In genomic region chr18:9855686-9856085, GRCh38 we compare ENCODE assay signal across 17 cellular contexts. TPM values are rescaled to one million over a fixed set of nuclear protein-coding genes. Genes with fewer than 3 reads are reported as not detected.
DNase-seq lines count a peak whose midpoint lies in the region; ATAC-seq, FAIRE-seq and TF ChIP-seq lines count a peak whose summit lies in the region.
"Had no signal": no experiment of that assay in that cellular context is flagged by ENCODE, and none has a peak within 500 bp of the region (broad histone marks: within the 10 kb centered on the region; RNA-seq: fewer than 3 reads in every experiment).

No MANE protein-coding gene starts in this region.

- peak overlapping the region; percentile 67 to 81 for H3K27ac ChIP-seq in kidney (ENCODE audit: low read depth in 2 of 2, low read length in 2 of 2)
- H3K27ac ChIP-seq in sigmoid colon = peak overlapping the region; percentile 78 to 89 (median 86)
- H3K27ac ChIP-seq in vagina = peak overlapping the region; percentile 63

- H3K36me3 ChIP-seq in kidney (ENCODE audit: control insufficient read depth in 1 of 2, insufficient read depth in 2 of 2, low read length in 2 of 2) (no peaks in the 10 kb centered on the region), sigmoid colon (peaks cover 0 to 15% (median 0%) of the 10 kb centered on the region in 4 donors), vagina (no peaks in the 10 kb centered on the region)
- H3K36me3 ChIP-seq: MG63 had no signal

- H3K27me3 ChIP-seq in sigmoid colon = no peaks in the 10 kb centered on the region
- no peaks in the 10 kb centered on the region for H3K27me3 ChIP-seq in vagina
- H3K27me3 ChIP-seq: MG63 had no signal

- intact Hi-C loops in kidney (cut with DNase I) (no loop called here), sigmoid colon (cut with DNase I) (loop anchor here (2.0 kb wide), 4 partner anchors 31 to 147 kb away; partner anchors contain the start of genes RAB31 and VAPA), vagina (cut with DNase I) (no loop called here), left ventricle myocardium superior (cut with micrococcal nuclease) (no loop called here)

- WGBS in sigmoid colon, 2 donors = 90 to 95% methylated on average over 8 of the region's 8 CpGs

- peak in 2 of 4 donors; percentile 1 to 15 for TF ChIP-seq EP300 in sigmoid colon (IDR thresholded peaks at IDR 0.05)

- H3K4me1 ChIP-seq in kidney (ENCODE audit: control insufficient read depth in 1 of 2, insufficient read depth in 1 of 2, low read depth in 1 of 2, low read length in 2 of 2) = peaks cover 9% of the 10 kb centered on the region in 2 donors
- peaks cover 0 to 38% (median 30%) of the 10 kb centered on the region in 4 donors for H3K4me1 ChIP-seq in sigmoid colon
- H3K4me1 ChIP-seq in vagina = peaks cover 29% of the 10 kb centered on the region

- no peak overlapping the region for H3K4me3 ChIP-seq in astrocyte of the cerebellum (ENCODE audit: low read depth, low read length)
- H3K4me3 ChIP-seq in kidney (ENCODE audit: low read length in 2 of 2) = no peak overlapping the region
- H3K4me3 ChIP-seq in sigmoid colon = peak overlapping the region in 2 of 4 donors; percentile 5 to 20
- H3K4me3 ChIP-seq in vagina = no peak overlapping the region
- H3K4me3 ChIP-seq: MG63 had no signal

- ATAC-seq in left ventricle myocardium superior (no peak), omental fat pad (ENCODE audit: low FRiP score) (no peak)
- ATAC-seq: activated T-cell treated with anti-CD3 and anti-CD28 coated beads, Interleukin-2, amount 50 U/mL, for 72 hours had no signal

- H3K9me3 ChIP-seq in kidney (ENCODE audit: control insufficient read depth in 1 of 2, low read length in 2 of 2) = no peaks in the 10 kb centered on the region
- no peaks in the 10 kb centered on the region for H3K9me3 ChIP-seq in sigmoid colon
- H3K9me3 ChIP-seq in vagina = no peaks in the 10 kb centered on the region

- TF ChIP-seq CTCF in astrocyte of the cerebellum (IDR thresholded peaks at IDR 0.05; ENCODE audit: low read depth, low read length, missing control alignments) = no peak
- no peak for TF ChIP-seq CTCF in kidney (IDR thresholded peaks at IDR 0.05; ENCODE audit: borderline replicate concordance, extremely low read depth, insufficient read depth)
- no peak for TF ChIP-seq CTCF in sigmoid colon (IDR thresholded peaks at IDR 0.05)
- TF ChIP-seq CTCF in vagina (IDR thresholded peaks at IDR 0.05) = no peak
- no peak for TF ChIP-seq CTCF in omental fat pad (IDR thresholded peaks at IDR 0.05)

- H3K9ac ChIP-seq in kidney (ENCODE audit: low read length in 2 of 2) = peak overlapping the region in 1 of 2 donors; percentile 36

- no peak for FAIRE-seq in kidney (lab: Jason Lieb, UNC)
- FAIRE-seq: frontal cortex, islet of Langerhans had no signal

- TF ChIP-seq POLR2A in sigmoid colon (IDR thresholded peaks at IDR 0.05) = no peak
- no peak for TF ChIP-seq POLR2A in vagina (IDR thresholded peaks at IDR 0.05)

- DNase-seq in astrocyte of the cerebellum (ENCODE audit: low read depth) (peak; percentile 69), kidney (no peak), sigmoid colon (peak; percentile 84), vagina (ENCODE audit: extremely low spot score in 2 of 2) (no peak), left ventricle myocardium superior (no peak), pons (ENCODE audit: low spot score) (no peak), omental fat pad (ENCODE audit: low spot score) (no peak)
- DNase-seq: activated CD4-positive, alpha-beta T cell treated with anti-CD3 and anti-CD28 coated beads, Interleukin-2, amount 10 ng/mL, durations not matched to agents 7 days and 5 days; activated T-cell treated with anti-CD3 and anti-CD28 coated beads, Interleukin-2, amount 50 U/mL, for 72 hours; amygdala; CD4-positive, alpha-beta T cell; effector memory CD4-positive, alpha-beta T cell; MG63; T-helper 2 cell had no signal

- in situ Hi-C loops in astrocyte of the cerebellum (cut with HindIII; ENCODE audit: low sequenced_read_pairs) = no loop called here

RNA-seq across cellular contexts. Expression of gene TXNDC2, which starts 30.1 kb away (rescaled TPM):
- total RNA-seq in kidney (0.16 TPM), sigmoid colon (not detected), vagina (0.49 TPM), left ventricle myocardium superior (not detected), omental fat pad (under 1 TPM in 2 of 4 donors, not detected in 2; 0.24 to 0.44 TPM)
- polyA plus RNA-seq in kidney (ENCODE audit: insufficient read depth, low read depth, low replicate concordance) (not detected), sigmoid colon (under 1 TPM in 1 of 3 donors, not detected in 2; 0.04 TPM)
- total RNA-seq: activated CD4-positive, alpha-beta T cell treated with anti-CD3 and anti-CD28 coated beads, Interleukin-2, amount 10 ng/mL, durations not matched to agents 7 days and 5 days; activated T-cell treated with anti-CD3 and anti-CD28 coated beads, Interleukin-2, amount 50 U/mL, for 72 hours; CD4-positive, alpha-beta T cell; frontal cortex; neural crest cell had no signal

RNA-seq across cellular contexts. Expression of gene VAPA, which starts 58.1 kb away (rescaled TPM):
- total RNA-seq in kidney (171 TPM), sigmoid colon (100 to 1,000 TPM; 252 to 336 (median 291) TPM), vagina (210 TPM), left ventricle myocardium superior (205 TPM), omental fat pad (100 to 1,000 TPM; 173 to 345 (median 246) TPM)
- polyA plus RNA-seq in kidney (ENCODE audit: insufficient read depth, low read depth, low replicate concordance) (185 TPM), sigmoid colon (100 to 1,000 TPM; 181 to 297 (median 233) TPM)

Comparison
In these comparisons a context has a peak if more than half of its experiments do, and no peak if none do; other contexts are left out.
1. DNase-seq: peak in astrocyte of the cerebellum (single experiment) and sigmoid colon (single experiment); none in kidney (single experiment), vagina (0 of 2), left ventricle myocardium superior (single experiment), pons (single experiment) and omental fat pad (single experiment).
2. Peak in every context shown above with its lines, with median percentiles within 50 percentile points of each other: H3K27ac ChIP-seq.